Comparison of ENCODE assay signal across 8 cellular contexts in the genomic region with DNA sequence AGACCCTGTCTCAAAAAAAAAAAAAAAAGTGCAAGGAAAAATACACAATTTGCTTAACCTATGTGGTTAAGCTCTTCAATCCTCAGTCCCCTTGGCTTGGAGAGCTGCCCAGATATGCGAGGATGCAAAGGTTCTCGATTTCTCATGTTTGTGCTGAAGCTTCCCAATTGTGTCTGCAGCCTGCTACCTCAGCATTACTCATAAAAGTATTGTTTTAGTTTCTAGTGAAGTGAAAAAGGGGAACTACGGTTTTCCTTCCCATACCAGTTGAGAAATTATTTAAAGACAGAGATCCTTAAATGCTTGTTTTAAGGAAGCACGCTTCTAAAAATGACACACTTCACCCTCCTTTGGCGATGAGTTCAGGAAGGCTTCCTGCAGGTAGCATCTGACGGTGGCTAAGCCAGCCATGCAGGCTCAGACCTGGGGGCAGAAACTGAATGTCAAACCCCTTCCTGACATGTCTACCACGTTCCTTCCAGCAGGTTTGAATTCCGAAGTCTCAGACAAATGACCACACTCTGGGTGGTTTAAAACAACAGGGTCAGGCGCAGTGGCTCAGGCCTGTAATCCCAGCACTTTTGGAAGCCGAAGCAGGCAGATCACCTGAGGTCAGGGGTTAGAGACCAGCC. TPM values are rescaled to one million over a fixed set of nuclear protein-coding genes. Genes with fewer than 3 reads are reported as not detected.
DNase-seq lines count a peak whose midpoint lies in the region; ATAC-seq and TF ChIP-seq lines count a peak whose summit lies in the region.

No MANE protein-coding gene starts in this region.

- no peak overlapping the region for H3K4me3 ChIP-seq in naive thymus-derived CD4-positive, alpha-beta T cell (ENCODE audit: low read length)
- H3K4me3 ChIP-seq in sigmoid colon: no peak overlapping the region

- no peak for TF ChIP-seq POLR2A in sigmoid colon (IDR thresholded peaks at IDR 0.05)

- H3K27ac Mint-ChIP-seq in naive thymus-derived CD4-positive, alpha-beta T cell: peak overlapping the region in 2 of 9 donors; percentile 12 to 25

- H3K4me3 Mint-ChIP-seq in naive thymus-derived CD4-positive, alpha-beta T cell: no peak overlapping the region

- no peaks in the 10 kb centered on the region for H3K9me3 ChIP-seq in naive thymus-derived CD4-positive, alpha-beta T cell (ENCODE audit: control insufficient read depth in 2 of 3, low read length in 3 of 3)
- H3K9me3 ChIP-seq in sigmoid colon: peaks cover 0 to 2% (median 0%) of the 10 kb centered on the region in 4 donors

- no peaks in the 10 kb centered on the region for H3K36me3 ChIP-seq in naive thymus-derived CD4-positive, alpha-beta T cell (ENCODE audit: control insufficient read depth in 2 of 3, insufficient read depth in 3 of 3, low read length in 3 of 3)
- no peaks in the 10 kb centered on the region for H3K36me3 ChIP-seq in sigmoid colon

- peaks cover 16 to 41% (median 29%) of the 10 kb centered on the region in 7 donors for H3K4me1 Mint-ChIP-seq in naive thymus-derived CD4-positive, alpha-beta T cell

- H3K27me3 Mint-ChIP-seq in naive thymus-derived CD4-positive, alpha-beta T cell: no peaks in the 10 kb centered on the region

- in situ Hi-C loops in GM13976 (cut with MboI; ENCODE audit: low sequenced_read_pairs, unreplicated experiment): no loop called here

- 56 to 62% methylated on average over 10 of the region's 10 CpGs for WGBS in sigmoid colon, 2 donors

- ATAC-seq in HG03060 (IDR thresholded peaks at IDR 0.05; ENCODE audit: low read depth, unreplicated experiment) (peak; percentile 57), HG03439 (IDR thresholded peaks at IDR 0.05; ENCODE audit: unreplicated experiment) (no peak)
- ATAC-seq in naive thymus-derived CD4-positive, alpha-beta T cell: peak; percentile 38

- no peaks in the 10 kb centered on the region for H3K27me3 ChIP-seq in naive thymus-derived CD4-positive, alpha-beta T cell (ENCODE audit: control insufficient read depth in 2 of 2, insufficient read depth in 2 of 2, low read length in 2 of 2)
- no peaks in the 10 kb centered on the region for H3K27me3 ChIP-seq in sigmoid colon

- DNase-seq in GM13976 (ENCODE audit: low spot score): peak; percentile 38
- DNase-seq in UCSD-AML1 (lab: John Stamatoyannopoulos, UW; ENCODE audit: unreplicated experiment): peak; percentile 52
- no peak for DNase-seq in naive thymus-derived CD4-positive, alpha-beta T cell
- DNase-seq in cerebellar cortex (ENCODE audit: low spot score): no peak
- no peak for DNase-seq in HuH-7.5 (ENCODE audit: low spot score)
- no peak for DNase-seq in sigmoid colon

- H3K9me3 Mint-ChIP-seq in naive thymus-derived CD4-positive, alpha-beta T cell: peaks cover 0 to 8% (median 3%) of the 10 kb centered on the region in 11 donors

- H3K36me3 Mint-ChIP-seq in naive thymus-derived CD4-positive, alpha-beta T cell: peaks cover 4 to 17% (median 6%) of the 10 kb centered on the region in 5 donors

- H3K27ac ChIP-seq in naive thymus-derived CD4-positive, alpha-beta T cell (ENCODE audit: low read depth, low read length): no peak overlapping the region
- no peak overlapping the region for H3K27ac ChIP-seq in sigmoid colon

- no peak for TF ChIP-seq EP300 in sigmoid colon (IDR thresholded peaks at IDR 0.05)

- POLR2A ChIA-PET in naive thymus-derived CD4-positive, alpha-beta T cell (lab: Charles Lee): no interaction called here

- peaks cover 0 to 18% of the 10 kb centered on the region in 2 donors for H3K4me1 ChIP-seq in naive thymus-derived CD4-positive, alpha-beta T cell (ENCODE audit: control insufficient read depth in 2 of 2, insufficient read depth in 2 of 2, low read length in 2 of 2)
- H3K4me1 ChIP-seq in sigmoid colon: no peaks in the 10 kb centered on the region

- intact Hi-C loops in naive thymus-derived CD4-positive, alpha-beta T cell (cut with micrococcal nuclease): no loop called here
- intact Hi-C loops in sigmoid colon (cut with DNase I): no loop called here

- CTCF ChIA-PET in naive thymus-derived CD4-positive, alpha-beta T cell (lab: Charles Lee): no interaction called here

- no peak for TF ChIP-seq CTCF in GM13976 (IDR thresholded peaks at IDR 0.05; ENCODE audit: borderline replicate concordance, control extremely low read depth, extremely low read depth, insufficient read depth, missing control alignments)
- TF ChIP-seq CTCF in sigmoid colon (IDR thresholded peaks at IDR 0.05): no peak

RNA-seq across cellular contexts. Expression of gene RUBCNL, which starts 47.9 kb away (rescaled TPM):
- 1 to 10 TPM in 2 of 5 experiments, under 1 TPM in 3; 0.24 to 5.5 (median 0.56) TPM for total RNA-seq in naive thymus-derived CD4-positive, alpha-beta T cell
- under 1 TPM; 0.04 to 0.16 TPM for polyA plus RNA-seq in naive thymus-derived CD4-positive, alpha-beta T cell
- total RNA-seq in sigmoid colon: 1 to 10 TPM; 1.4 to 2.9 (median 2.2) TPM
- 10 to 100 TPM in 1 of 3 donors, 1 to 10 TPM in 2; 7.6 to 26.9 (median 9.0) TPM for polyA plus RNA-seq in sigmoid colon

Comparison
In these comparisons a context has a peak if more than half of its experiments do, and no peak if none do; other contexts are left out.
1. DNase-seq: peak in GM13976 (single experiment) and UCSD-AML1 (single experiment); none in naive thymus-derived CD4-positive, alpha-beta T cell (0 of 9), cerebellar cortex (single experiment), HuH-7.5 (single experiment) and sigmoid colon (single experiment).